3 cellular contexts compared by ENCODE assay signal in the genomic region with DNA sequence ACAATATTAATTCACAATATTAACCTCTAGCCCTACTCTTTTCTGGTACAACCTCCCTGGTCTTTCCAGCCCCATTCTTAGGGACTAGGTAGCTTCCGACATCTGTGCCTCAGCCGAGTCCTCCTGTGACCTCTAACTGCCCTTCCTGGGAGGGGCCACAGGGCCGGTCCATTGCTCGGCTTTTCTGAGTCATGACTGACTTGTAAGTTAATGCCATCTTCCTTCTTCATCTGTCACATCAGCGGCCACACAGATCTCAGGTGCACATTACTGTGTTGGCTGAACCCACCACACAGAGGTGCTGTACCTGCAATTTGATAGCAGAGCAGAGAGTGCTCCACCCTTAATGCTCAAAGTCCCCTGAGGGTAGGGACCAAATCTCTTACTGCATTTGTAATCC.
TF ChIP-seq lines count a peak whose summit lies in the region.

No MANE protein-coding gene starts in this region.

TF ChIP-seq in SK-N-SH, 30 proteins besides CTCF, POLR2A, EP300 and RAD21:
- TF ChIP-seq RXRA (IDR thresholded peaks at IDR 0.05; ENCODE audit: borderline replicate concordance, low read depth) (peak; percentile 88), TCF12 (IDR thresholded peaks at IDR 0.05) (peak; percentile 28; the same call in 1 of the 2 replicates), FOXJ3 (CRISPR knock-in tag; IDR thresholded peaks at IDR 0.05) (no peak), FOSL2 (IDR thresholded peaks at IDR 0.05; ENCODE audit: borderline replicate concordance, low read depth) (peak; percentile 21; the same call in 1 of the 2 replicates), TEAD4 (IDR thresholded peaks at IDR 0.05; ENCODE audit: borderline replicate concordance, insufficient read depth) (no peak)
- TF ChIP-seq, protein P1, sequence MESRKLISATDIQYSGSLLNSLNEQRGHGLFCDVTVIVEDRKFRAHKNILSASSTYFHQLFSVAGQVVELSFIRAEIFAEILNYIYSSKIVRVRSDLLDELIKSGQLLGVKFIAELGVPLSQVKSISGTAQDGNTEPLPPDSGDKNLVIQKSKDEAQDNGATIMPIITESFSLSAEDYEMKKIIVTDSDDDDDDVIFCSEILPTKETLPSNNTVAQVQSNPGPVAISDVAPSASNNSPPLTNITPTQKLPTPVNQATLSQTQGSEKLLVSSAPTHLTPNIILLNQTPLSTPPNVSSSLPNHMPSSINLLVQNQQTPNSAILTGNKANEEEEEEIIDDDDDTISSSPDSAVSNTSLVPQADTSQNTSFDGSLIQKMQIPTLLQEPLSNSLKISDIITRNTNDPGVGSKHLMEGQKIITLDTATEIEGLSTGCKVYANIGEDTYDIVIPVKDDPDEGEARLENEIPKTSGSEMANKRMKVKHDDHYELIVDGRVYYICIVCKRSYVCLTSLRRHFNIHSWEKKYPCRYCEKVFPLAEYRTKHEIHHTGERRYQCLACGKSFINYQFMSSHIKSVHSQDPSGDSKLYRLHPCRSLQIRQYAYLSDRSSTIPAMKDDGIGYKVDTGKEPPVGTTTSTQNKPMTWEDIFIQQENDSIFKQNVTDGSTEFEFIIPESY (IDR thresholded peaks at IDR 0.05; ENCODE audit: borderline replicate concordance, low read depth): no peak
- TF ChIP-seq, protein P2, sequence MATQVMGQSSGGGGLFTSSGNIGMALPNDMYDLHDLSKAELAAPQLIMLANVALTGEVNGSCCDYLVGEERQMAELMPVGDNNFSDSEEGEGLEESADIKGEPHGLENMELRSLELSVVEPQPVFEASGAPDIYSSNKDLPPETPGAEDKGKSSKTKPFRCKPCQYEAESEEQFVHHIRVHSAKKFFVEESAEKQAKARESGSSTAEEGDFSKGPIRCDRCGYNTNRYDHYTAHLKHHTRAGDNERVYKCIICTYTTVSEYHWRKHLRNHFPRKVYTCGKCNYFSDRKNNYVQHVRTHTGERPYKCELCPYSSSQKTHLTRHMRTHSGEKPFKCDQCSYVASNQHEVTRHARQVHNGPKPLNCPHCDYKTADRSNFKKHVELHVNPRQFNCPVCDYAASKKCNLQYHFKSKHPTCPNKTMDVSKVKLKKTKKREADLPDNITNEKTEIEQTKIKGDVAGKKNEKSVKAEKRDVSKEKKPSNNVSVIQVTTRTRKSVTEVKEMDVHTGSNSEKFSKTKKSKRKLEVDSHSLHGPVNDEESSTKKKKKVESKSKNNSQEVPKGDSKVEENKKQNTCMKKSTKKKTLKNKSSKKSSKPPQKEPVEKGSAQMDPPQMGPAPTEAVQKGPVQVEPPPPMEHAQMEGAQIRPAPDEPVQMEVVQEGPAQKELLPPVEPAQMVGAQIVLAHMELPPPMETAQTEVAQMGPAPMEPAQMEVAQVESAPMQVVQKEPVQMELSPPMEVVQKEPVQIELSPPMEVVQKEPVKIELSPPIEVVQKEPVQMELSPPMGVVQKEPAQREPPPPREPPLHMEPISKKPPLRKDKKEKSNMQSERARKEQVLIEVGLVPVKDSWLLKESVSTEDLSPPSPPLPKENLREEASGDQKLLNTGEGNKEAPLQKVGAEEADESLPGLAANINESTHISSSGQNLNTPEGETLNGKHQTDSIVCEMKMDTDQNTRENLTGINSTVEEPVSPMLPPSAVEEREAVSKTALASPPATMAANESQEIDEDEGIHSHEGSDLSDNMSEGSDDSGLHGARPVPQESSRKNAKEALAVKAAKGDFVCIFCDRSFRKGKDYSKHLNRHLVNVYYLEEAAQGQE (IDR thresholded peaks at IDR 0.05; ENCODE audit: low read depth, low read length): no peak

TF ChIP-seq in SK-N-SH treated with all-trans-retinoic acid at 6 μM for 48 hours, 23 proteins besides CTCF, POLR2A, EP300 and RAD21:
- TF ChIP-seq RARB (CRISPR knock-in tag; IDR thresholded peaks at IDR 0.05) (no peak), TOX (CRISPR knock-in tag; IDR thresholded peaks at IDR 0.05; ENCODE audit: borderline replicate concordance) (no peak), ARNTL (CRISPR knock-in tag; IDR thresholded peaks at IDR 0.05; ENCODE audit: borderline replicate concordance, low read depth) (no peak)

TF ChIP-seq in K562, 482 proteins besides CTCF, POLR2A, EP300 and RAD21:
- TF ChIP-seq ETV6 (IDR thresholded peaks at IDR 0.05; ENCODE audit: borderline replicate concordance in 1 of 2, low read depth in 2 of 2, low read length in 1 of 2): no peak
- no peak for TF ChIP-seq ETV6 (CRISPR knock-in tag; IDR thresholded peaks at IDR 0.05; ENCODE audit: borderline replicate concordance)
- TF ChIP-seq, protein P3, sequence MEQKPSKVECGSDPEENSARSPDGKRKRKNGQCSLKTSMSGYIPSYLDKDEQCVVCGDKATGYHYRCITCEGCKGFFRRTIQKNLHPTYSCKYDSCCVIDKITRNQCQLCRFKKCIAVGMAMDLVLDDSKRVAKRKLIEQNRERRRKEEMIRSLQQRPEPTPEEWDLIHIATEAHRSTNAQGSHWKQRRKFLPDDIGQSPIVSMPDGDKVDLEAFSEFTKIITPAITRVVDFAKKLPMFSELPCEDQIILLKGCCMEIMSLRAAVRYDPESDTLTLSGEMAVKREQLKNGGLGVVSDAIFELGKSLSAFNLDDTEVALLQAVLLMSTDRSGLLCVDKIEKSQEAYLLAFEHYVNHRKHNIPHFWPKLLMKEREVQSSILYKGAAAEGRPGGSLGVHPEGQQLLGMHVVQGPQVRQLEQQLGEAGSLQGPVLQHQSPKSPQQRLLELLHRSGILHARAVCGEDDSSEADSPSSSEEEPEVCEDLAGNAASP (IDR thresholded peaks at IDR 0.05): no peak
- no peak for TF ChIP-seq MAFK (IDR thresholded peaks at IDR 0.05; ENCODE audit: low read length)
- no peak for TF ChIP-seq NR1H2 (CRISPR knock-in tag; IDR thresholded peaks at IDR 0.05)
- peak; percentile 29; the same call in 1 of the 2 replicates for TF ChIP-seq CTBP1 (IDR thresholded peaks at IDR 0.05; ENCODE audit: borderline replicate concordance)
- TF ChIP-seq, protein P4, sequence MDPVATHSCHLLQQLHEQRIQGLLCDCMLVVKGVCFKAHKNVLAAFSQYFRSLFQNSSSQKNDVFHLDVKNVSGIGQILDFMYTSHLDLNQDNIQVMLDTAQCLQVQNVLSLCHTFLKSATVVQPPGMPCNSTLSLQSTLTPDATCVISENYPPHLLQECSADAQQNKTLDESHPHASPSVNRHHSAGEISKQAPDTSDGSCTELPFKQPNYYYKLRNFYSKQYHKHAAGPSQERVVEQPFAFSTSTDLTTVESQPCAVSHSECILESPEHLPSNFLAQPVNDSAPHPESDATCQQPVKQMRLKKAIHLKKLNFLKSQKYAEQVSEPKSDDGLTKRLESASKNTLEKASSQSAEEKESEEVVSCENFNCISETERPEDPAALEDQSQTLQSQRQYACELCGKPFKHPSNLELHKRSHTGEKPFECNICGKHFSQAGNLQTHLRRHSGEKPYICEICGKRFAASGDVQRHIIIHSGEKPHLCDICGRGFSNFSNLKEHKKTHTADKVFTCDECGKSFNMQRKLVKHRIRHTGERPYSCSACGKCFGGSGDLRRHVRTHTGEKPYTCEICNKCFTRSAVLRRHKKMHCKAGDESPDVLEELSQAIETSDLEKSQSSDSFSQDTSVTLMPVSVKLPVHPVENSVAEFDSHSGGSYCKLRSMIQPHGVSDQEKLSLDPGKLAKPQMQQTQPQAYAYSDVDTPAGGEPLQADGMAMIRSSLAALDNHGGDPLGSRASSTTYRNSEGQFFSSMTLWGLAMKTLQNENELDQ (CRISPR knock-in tag; IDR thresholded peaks at IDR 0.05; ENCODE audit: borderline replicate concordance): peak; percentile 78; the same call in 1 of the 2 replicates
- TF ChIP-seq HOXB6 (CRISPR knock-in tag; IDR thresholded peaks at IDR 0.05; ENCODE audit: borderline replicate concordance): no peak
- peak; percentile 95 for TF ChIP-seq ESRRA (IDR thresholded peaks at IDR 0.05; ENCODE audit: borderline replicate concordance, low read depth)
- TF ChIP-seq, protein P5, sequence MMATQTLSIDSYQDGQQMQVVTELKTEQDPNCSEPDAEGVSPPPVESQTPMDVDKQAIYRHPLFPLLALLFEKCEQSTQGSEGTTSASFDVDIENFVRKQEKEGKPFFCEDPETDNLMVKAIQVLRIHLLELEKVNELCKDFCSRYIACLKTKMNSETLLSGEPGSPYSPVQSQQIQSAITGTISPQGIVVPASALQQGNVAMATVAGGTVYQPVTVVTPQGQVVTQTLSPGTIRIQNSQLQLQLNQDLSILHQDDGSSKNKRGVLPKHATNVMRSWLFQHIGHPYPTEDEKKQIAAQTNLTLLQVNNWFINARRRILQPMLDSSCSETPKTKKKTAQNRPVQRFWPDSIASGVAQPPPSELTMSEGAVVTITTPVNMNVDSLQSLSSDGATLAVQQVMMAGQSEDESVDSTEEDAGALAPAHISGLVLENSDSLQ (IDR thresholded peaks at IDR 0.05): peak; percentile 58
- no peak for TF ChIP-seq ZKSCAN1 (IDR thresholded peaks at IDR 0.05; ENCODE audit: low read depth, low read length)
TF ChIP-seq in K562: peak in this region for 4.
